1 cellular context compared by ENCODE assay signal in the genomic region with DNA sequence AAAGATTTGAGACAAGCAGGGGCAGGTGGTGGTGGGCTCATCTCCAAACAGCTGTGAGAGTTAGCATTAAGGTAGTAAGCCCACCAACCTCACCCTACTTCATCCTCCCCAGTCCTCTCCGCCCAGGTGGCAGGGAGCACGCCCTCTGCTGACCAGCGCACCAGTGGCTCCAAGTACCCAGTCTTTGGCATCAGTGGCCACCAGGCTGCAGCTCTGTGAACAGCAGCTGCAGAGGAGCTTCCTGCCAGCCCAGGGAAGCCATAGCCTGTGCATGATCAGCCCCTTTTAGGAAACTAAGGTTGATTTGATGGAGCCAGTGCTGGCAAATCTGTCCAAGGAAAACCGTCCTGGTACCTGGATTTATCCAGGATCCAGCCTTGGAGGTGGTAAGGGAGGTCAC.
TF ChIP-seq lines count a peak whose summit lies in the region.

No MANE protein-coding gene starts in this region.

TF ChIP-seq in endothelial cell of umbilical vein, 7 proteins besides CTCF, POLR2A, EP300 and RAD21:
- TF ChIP-seq POLR2AphosphoS5 (IDR thresholded peaks at IDR 0.05; ENCODE audit: insufficient read depth, low read depth, low read length) (no peak), MYC (IDR thresholded peaks at IDR 0.05; ENCODE audit: low read depth, low read length) (no peak), FOS (IDR thresholded peaks at IDR 0.05; ENCODE audit: borderline replicate concordance, insufficient read depth, low read length) (no peak), JUN (IDR thresholded peaks at IDR 0.05; ENCODE audit: borderline replicate concordance, insufficient read depth, insufficient read length, low read depth) (no peak), GATA2 (IDR thresholded peaks at IDR 0.05; ENCODE audit: insufficient read depth, insufficient read length, low read depth, low read length) (no peak), EZH2 (IDR thresholded peaks at IDR 0.05; ENCODE audit: borderline replicate concordance, low read depth, low read length, severe bottlenecking) (no peak)
- TF ChIP-seq, protein P1, sequence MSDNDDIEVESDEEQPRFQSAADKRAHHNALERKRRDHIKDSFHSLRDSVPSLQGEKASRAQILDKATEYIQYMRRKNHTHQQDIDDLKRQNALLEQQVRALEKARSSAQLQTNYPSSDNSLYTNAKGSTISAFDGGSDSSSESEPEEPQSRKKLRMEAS (IDR thresholded peaks at IDR 0.05; ENCODE audit: insufficient read depth, insufficient read length), result no peak
